In the genomic region with DNA sequence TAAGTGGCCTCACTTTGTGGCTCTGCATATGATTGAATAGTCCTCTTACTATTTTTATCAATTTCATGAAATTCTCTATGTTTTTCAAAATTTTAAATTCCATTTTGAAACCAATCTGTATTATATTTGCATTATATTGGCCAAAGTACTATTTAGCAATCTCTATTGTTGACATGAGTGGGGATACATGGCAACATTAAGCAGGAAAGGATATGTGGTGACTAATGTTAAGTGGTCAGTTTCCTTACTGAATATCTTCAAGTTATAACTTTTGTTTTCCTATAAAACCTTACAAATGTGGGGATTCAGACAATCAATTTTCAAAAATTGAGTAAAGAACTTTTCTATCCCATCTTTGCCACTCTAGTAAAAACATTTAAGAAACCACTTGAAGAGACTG, we compare ENCODE assay signal across 2 cellular contexts.
TF ChIP-seq lines count a peak whose summit lies in the region.

No MANE protein-coding gene starts in this region.

TF ChIP-seq in GM12878, 131 proteins besides CTCF, POLR2A, EP300 and RAD21:
- TF ChIP-seq MYB (IDR thresholded peaks at IDR 0.05; ENCODE audit: borderline replicate concordance, low read depth, low read length) (no peak), ZNF384 (IDR thresholded peaks at IDR 0.05; ENCODE audit: borderline replicate concordance, low read depth, low read length) (no peak), HDGF (IDR thresholded peaks at IDR 0.05) (no peak), GABPA (IDR thresholded peaks at IDR 0.05; ENCODE audit: low read depth) (no peak), KDM1A (IDR thresholded peaks at IDR 0.05; ENCODE audit: borderline replicate concordance) (no peak), PAX5 (IDR thresholded peaks at IDR 0.05; ENCODE audit: borderline replicate concordance, low read depth, low read length) (no peak), NR2C1 (IDR thresholded peaks at IDR 0.05) (no peak), CREM (IDR thresholded peaks at IDR 0.05; ENCODE audit: low read depth) (no peak), HDAC6 (IDR thresholded peaks at IDR 0.05; ENCODE audit: unreplicated experiment) (no peak), RFX5 (IDR thresholded peaks at IDR 0.05; ENCODE audit: low read depth, low read length) (no peak), NFYA (IDR thresholded peaks at IDR 0.05; ENCODE audit: borderline replicate concordance, low read depth, low read length) (no peak), EZH2 (IDR thresholded peaks at IDR 0.05; ENCODE audit: borderline replicate concordance, control insufficient read depth, low read depth, low read length) (no peak), TBL1XR1 (IDR thresholded peaks at IDR 0.05; ENCODE audit: low read depth, low read length) (no peak)
- TF ChIP-seq, protein P1, sequence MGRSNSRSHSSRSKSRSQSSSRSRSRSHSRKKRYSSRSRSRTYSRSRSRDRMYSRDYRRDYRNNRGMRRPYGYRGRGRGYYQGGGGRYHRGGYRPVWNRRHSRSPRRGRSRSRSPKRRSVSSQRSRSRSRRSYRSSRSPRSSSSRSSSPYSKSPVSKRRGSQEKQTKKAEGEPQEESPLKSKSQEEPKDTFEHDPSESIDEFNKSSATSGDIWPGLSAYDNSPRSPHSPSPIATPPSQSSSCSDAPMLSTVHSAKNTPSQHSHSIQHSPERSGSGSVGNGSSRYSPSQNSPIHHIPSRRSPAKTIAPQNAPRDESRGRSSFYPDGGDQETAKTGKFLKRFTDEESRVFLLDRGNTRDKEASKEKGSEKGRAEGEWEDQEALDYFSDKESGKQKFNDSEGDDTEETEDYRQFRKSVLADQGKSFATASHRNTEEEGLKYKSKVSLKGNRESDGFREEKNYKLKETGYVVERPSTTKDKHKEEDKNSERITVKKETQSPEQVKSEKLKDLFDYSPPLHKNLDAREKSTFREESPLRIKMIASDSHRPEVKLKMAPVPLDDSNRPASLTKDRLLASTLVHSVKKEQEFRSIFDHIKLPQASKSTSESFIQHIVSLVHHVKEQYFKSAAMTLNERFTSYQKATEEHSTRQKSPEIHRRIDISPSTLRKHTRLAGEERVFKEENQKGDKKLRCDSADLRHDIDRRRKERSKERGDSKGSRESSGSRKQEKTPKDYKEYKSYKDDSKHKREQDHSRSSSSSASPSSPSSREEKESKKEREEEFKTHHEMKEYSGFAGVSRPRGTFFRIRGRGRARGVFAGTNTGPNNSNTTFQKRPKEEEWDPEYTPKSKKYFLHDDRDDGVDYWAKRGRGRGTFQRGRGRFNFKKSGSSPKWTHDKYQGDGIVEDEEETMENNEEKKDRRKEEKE (IDR thresholded peaks at IDR 0.05): no peak

TF ChIP-seq in endothelial cell of umbilical vein, 7 proteins besides CTCF, POLR2A, EP300 and RAD21:
- TF ChIP-seq GATA2 (IDR thresholded peaks at IDR 0.05; ENCODE audit: insufficient read depth, insufficient read length, low read depth, low read length) (no peak), JUN (IDR thresholded peaks at IDR 0.05; ENCODE audit: borderline replicate concordance, insufficient read depth, insufficient read length, low read depth) (no peak), MYC (IDR thresholded peaks at IDR 0.05; ENCODE audit: low read depth, low read length) (no peak), FOS (IDR thresholded peaks at IDR 0.05; ENCODE audit: borderline replicate concordance, insufficient read depth, low read length) (no peak), EZH2 (IDR thresholded peaks at IDR 0.05; ENCODE audit: borderline replicate concordance, low read depth, low read length, severe bottlenecking) (no peak), POLR2AphosphoS5 (IDR thresholded peaks at IDR 0.05; ENCODE audit: insufficient read depth, low read depth, low read length) (no peak)
- TF ChIP-seq, protein P2, sequence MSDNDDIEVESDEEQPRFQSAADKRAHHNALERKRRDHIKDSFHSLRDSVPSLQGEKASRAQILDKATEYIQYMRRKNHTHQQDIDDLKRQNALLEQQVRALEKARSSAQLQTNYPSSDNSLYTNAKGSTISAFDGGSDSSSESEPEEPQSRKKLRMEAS (IDR thresholded peaks at IDR 0.05; ENCODE audit: insufficient read depth, insufficient read length): no peak
